2 cellular contexts compared by ENCODE assay signal in the genomic region with DNA sequence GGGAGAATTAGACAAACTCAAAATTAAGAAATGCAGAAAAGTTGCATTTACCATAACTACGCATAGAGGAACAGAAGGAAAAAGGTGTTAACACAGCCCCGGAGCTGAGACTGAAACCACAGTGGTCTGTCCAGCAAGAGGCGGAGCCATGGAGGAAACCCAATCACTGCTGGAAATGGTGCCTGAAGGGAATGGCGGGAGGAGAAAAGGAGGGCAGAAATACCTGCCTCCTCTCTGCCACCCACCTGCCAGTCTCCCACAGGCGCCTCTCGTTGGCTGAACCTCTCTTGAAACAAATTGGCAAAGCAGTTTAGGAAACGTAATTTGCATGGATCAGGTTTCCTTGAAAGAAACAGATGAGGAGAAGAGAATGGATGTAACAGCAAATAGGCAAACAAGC.
TF ChIP-seq lines count a peak whose summit lies in the region.

No MANE protein-coding gene starts in this region.

TF ChIP-seq in IMR-90, 13 proteins besides CTCF, POLR2A, EP300 and RAD21 (continued from another document):
- TF ChIP-seq, protein P1, sequence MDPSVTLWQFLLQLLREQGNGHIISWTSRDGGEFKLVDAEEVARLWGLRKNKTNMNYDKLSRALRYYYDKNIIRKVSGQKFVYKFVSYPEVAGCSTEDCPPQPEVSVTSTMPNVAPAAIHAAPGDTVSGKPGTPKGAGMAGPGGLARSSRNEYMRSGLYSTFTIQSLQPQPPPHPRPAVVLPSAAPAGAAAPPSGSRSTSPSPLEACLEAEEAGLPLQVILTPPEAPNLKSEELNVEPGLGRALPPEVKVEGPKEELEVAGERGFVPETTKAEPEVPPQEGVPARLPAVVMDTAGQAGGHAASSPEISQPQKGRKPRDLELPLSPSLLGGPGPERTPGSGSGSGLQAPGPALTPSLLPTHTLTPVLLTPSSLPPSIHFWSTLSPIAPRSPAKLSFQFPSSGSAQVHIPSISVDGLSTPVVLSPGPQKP (IDR thresholded peaks at IDR 0.05; ENCODE audit: borderline replicate concordance, low read depth, low read length): no peak
- no peak for TF ChIP-seq RCOR1 (IDR thresholded peaks at IDR 0.05; ENCODE audit: insufficient replicate concordance, low read length)
- TF ChIP-seq NFE2L2 (IDR thresholded peaks at IDR 0.05; ENCODE audit: low read depth, low read length): no peak
- TF ChIP-seq MAZ (IDR thresholded peaks at IDR 0.05; ENCODE audit: borderline replicate concordance, low read depth, low read length): no peak
- no peak for TF ChIP-seq FOS (IDR thresholded peaks at IDR 0.05; ENCODE audit: low read depth, low read length)
- no peak for TF ChIP-seq CHD1 (IDR thresholded peaks at IDR 0.05; ENCODE audit: low read depth, low read length)
- TF ChIP-seq SMC3 (IDR thresholded peaks at IDR 0.05; ENCODE audit: low read depth, low read length): no peak
- TF ChIP-seq BHLHE40 (IDR thresholded peaks at IDR 0.05; ENCODE audit: low read depth, low read length): no peak
- TF ChIP-seq, protein P2, sequence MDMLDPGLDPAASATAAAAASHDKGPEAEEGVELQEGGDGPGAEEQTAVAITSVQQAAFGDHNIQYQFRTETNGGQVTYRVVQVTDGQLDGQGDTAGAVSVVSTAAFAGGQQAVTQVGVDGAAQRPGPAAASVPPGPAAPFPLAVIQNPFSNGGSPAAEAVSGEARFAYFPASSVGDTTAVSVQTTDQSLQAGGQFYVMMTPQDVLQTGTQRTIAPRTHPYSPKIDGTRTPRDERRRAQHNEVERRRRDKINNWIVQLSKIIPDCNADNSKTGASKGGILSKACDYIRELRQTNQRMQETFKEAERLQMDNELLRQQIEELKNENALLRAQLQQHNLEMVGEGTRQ (IDR thresholded peaks at IDR 0.05; ENCODE audit: low read depth, low read length): no peak
- no peak for TF ChIP-seq MAFK (IDR thresholded peaks at IDR 0.05; ENCODE audit: low read depth, low read length)
- TF ChIP-seq RFX5 (IDR thresholded peaks at IDR 0.05; ENCODE audit: low read depth, low read length): no peak
- TF ChIP-seq CEBPB (IDR thresholded peaks at IDR 0.05; ENCODE audit: low read depth, low read length): no peak

TF ChIP-seq in WTC11, 78 proteins besides CTCF, POLR2A, EP300 and RAD21:
- TF ChIP-seq, protein P3, sequence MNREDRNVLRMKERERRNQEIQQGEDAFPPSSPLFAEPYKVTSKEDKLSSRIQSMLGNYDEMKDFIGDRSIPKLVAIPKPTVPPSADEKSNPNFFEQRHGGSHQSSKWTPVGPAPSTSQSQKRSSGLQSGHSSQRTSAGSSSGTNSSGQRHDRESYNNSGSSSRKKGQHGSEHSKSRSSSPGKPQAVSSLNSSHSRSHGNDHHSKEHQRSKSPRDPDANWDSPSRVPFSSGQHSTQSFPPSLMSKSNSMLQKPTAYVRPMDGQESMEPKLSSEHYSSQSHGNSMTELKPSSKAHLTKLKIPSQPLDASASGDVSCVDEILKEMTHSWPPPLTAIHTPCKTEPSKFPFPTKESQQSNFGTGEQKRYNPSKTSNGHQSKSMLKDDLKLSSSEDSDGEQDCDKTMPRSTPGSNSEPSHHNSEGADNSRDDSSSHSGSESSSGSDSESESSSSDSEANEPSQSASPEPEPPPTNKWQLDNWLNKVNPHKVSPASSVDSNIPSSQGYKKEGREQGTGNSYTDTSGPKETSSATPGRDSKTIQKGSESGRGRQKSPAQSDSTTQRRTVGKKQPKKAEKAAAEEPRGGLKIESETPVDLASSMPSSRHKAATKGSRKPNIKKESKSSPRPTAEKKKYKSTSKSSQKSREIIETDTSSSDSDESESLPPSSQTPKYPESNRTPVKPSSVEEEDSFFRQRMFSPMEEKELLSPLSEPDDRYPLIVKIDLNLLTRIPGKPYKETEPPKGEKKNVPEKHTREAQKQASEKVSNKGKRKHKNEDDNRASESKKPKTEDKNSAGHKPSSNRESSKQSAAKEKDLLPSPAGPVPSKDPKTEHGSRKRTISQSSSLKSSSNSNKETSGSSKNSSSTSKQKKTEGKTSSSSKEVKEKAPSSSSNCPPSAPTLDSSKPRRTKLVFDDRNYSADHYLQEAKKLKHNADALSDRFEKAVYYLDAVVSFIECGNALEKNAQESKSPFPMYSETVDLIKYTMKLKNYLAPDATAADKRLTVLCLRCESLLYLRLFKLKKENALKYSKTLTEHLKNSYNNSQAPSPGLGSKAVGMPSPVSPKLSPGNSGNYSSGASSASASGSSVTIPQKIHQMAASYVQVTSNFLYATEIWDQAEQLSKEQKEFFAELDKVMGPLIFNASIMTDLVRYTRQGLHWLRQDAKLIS (CRISPR knock-in tag; IDR thresholded peaks at IDR 0.05; ENCODE audit: borderline replicate concordance): no peak
- TF ChIP-seq GRHL2 (CRISPR knock-in tag; IDR thresholded peaks at IDR 0.05; ENCODE audit: insufficient replicate concordance, severe bottlenecking): no peak
- TF ChIP-seq PRRX2 (CRISPR knock-in tag; IDR thresholded peaks at IDR 0.05): no peak
- no peak for TF ChIP-seq NR2C2 (CRISPR knock-in tag; IDR thresholded peaks at IDR 0.05)
- TF ChIP-seq ZBTB21 (CRISPR knock-in tag; IDR thresholded peaks at IDR 0.05; ENCODE audit: borderline replicate concordance): no peak
- no peak for TF ChIP-seq ETV6 (CRISPR knock-in tag; IDR thresholded peaks at IDR 0.05)
- TF ChIP-seq JAZF1 (CRISPR knock-in tag; IDR thresholded peaks at IDR 0.05): no peak
- TF ChIP-seq, protein P4, sequence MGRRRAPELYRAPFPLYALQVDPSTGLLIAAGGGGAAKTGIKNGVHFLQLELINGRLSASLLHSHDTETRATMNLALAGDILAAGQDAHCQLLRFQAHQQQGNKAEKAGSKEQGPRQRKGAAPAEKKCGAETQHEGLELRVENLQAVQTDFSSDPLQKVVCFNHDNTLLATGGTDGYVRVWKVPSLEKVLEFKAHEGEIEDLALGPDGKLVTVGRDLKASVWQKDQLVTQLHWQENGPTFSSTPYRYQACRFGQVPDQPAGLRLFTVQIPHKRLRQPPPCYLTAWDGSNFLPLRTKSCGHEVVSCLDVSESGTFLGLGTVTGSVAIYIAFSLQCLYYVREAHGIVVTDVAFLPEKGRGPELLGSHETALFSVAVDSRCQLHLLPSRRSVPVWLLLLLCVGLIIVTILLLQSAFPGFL (CRISPR knock-in tag; IDR thresholded peaks at IDR 0.05; ENCODE audit: borderline replicate concordance): no peak
- TF ChIP-seq RORB (CRISPR knock-in tag; IDR thresholded peaks at IDR 0.05): no peak
- TF ChIP-seq ZNF317 (CRISPR knock-in tag; IDR thresholded peaks at IDR 0.05; ENCODE audit: borderline replicate concordance, low read depth): no peak
- no peak for TF ChIP-seq CREB1 (CRISPR knock-in tag; IDR thresholded peaks at IDR 0.05)
- no peak for TF ChIP-seq ATF1 (CRISPR knock-in tag; IDR thresholded peaks at IDR 0.05)
- TF ChIP-seq, protein P5, sequence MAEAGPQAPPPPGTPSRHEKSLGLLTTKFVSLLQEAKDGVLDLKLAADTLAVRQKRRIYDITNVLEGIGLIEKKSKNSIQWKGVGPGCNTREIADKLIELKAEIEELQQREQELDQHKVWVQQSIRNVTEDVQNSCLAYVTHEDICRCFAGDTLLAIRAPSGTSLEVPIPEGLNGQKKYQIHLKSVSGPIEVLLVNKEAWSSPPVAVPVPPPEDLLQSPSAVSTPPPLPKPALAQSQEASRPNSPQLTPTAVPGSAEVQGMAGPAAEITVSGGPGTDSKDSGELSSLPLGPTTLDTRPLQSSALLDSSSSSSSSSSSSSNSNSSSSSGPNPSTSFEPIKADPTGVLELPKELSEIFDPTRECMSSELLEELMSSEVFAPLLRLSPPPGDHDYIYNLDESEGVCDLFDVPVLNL (CRISPR knock-in tag; IDR thresholded peaks at IDR 0.05; ENCODE audit: borderline replicate concordance, low read depth): no peak
- TF ChIP-seq, protein P6, sequence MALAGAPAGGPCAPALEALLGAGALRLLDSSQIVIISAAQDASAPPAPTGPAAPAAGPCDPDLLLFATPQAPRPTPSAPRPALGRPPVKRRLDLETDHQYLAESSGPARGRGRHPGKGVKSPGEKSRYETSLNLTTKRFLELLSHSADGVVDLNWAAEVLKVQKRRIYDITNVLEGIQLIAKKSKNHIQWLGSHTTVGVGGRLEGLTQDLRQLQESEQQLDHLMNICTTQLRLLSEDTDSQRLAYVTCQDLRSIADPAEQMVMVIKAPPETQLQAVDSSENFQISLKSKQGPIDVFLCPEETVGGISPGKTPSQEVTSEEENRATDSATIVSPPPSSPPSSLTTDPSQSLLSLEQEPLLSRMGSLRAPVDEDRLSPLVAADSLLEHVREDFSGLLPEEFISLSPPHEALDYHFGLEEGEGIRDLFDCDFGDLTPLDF (CRISPR knock-in tag; IDR thresholded peaks at IDR 0.05): no peak
- TF ChIP-seq TEAD1 (CRISPR knock-in tag; IDR thresholded peaks at IDR 0.05): no peak
- no peak for TF ChIP-seq NR1H2 (CRISPR knock-in tag; IDR thresholded peaks at IDR 0.05)
- TF ChIP-seq, protein P7, sequence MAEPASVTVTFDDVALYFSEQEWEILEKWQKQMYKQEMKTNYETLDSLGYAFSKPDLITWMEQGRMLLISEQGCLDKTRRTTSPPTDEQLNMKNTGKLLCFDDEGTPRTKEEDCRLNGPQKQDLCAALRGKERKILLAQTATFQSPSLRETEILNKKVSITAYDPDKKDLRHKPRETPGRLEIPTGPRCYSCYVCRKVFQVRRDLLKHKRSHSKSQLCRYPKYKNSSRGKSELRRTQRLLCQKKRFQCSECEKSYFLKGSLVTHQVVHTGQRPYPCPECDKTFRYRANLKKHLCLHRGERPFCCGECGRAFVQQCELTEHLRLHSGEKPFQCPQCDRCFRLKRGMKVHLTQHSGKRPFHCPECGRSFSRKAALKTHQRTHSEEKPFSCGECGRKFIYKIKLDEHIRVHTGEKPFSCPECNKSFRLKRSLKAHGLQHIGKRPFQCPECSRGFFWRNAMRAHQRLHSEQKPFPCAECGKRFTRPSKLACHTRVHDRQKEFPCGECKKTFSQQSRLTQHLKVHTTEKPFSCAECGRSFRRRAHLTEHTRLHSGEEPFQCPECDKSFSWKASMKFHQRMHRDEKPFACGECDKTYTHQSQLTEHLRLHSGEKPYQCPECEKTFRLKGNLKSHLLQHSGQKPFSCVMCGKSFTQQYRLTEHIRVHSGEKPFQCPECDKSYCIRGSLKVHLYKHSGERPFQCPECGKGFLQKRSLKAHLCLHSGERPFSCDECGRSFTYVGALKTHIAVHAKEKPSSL (CRISPR knock-in tag; conservative IDR thresholded peaks at IDR 0.05): no peak
- TF ChIP-seq, protein P8, sequence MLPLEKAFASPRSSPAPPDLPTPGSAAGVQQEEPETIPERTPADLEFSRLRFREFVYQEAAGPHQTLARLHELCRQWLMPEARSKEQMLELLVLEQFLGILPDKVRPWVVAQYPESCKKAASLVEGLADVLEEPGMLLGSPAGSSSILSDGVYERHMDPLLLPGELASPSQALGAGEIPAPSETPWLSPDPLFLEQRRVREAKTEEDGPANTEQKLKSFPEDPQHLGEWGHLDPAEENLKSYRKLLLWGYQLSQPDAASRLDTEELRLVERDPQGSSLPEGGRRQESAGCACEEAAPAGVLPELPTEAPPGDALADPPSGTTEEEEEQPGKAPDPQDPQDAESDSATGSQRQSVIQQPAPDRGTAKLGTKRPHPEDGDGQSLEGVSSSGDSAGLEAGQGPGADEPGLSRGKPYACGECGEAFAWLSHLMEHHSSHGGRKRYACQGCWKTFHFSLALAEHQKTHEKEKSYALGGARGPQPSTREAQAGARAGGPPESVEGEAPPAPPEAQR (CRISPR knock-in tag; IDR thresholded peaks at IDR 0.05): no peak
- no peak for TF ChIP-seq HMGA2 (CRISPR knock-in tag; IDR thresholded peaks at IDR 0.05)
TF ChIP-seq in WTC11: peak in this region for 0.
